Comparison of ENCODE assay signal across 22 cellular contexts in genomic region chr11:76456571-76456970, GRCh38.
"Had no signal": no experiment of that assay in that cellular context is flagged by ENCODE, and none has a peak within 500 bp of the region (broad histone marks: within the 10 kb centered on the region; RNA-seq: fewer than 3 reads in every experiment).

No MANE protein-coding gene starts in this region.

- H3K4me3 ChIP-seq: coronary artery, thyroid gland had no signal

- H3K27me3 Mint-ChIP-seq: activated B cell treated with CpG ODN at 0.5 μM for 24 hours; activated CD4-positive, alpha-beta T cell treated with anti-CD3 and anti-CD28 coated beads for 36 hours; activated naive CD8-positive, alpha-beta T cell; memory B cell; naive B cell had no signal

- H3K9me3 ChIP-seq: thyroid gland had no signal

- H3K27ac Mint-ChIP-seq: activated B cell treated with CpG ODN at 0.5 μM for 24 hours; activated CD4-positive, alpha-beta T cell treated with anti-CD3 and anti-CD28 coated beads for 36 hours; activated naive CD8-positive, alpha-beta T cell; activated T-helper 2 cell treated with anti-CD3 and anti-CD28 coated beads, Interferon-gamma antibody, Interleukin-2, Interleukin-4, amounts not matched to agents 10 μg/mL and 5 μg/mL and 100 μg/mL, durations not matched to agents 14 hours and 24 hours and 36 hours; memory B cell; naive B cell had no signal

- DNase-seq: activated B cell treated with CpG ODN at 0.5 μM for 24 hours; activated CD4-positive, alpha-beta T cell treated with anti-CD3 and anti-CD28 coated beads for 36 hours; activated CD4-positive, alpha-beta T cell treated with anti-CD3 and anti-CD28 coated beads, Interleukin-2, amount 50 U/mL, for 48 hours; activated CD8-positive, alpha-beta memory T cell treated with anti-CD3 and anti-CD28 coated beads, Interleukin-2, amount 50 U/mL, for 48 hours; activated naive CD4-positive, alpha-beta T cell; activated T-cell treated with anti-CD3 and anti-CD28 coated beads, Interleukin-2, amount 50 U/mL, for 4 hours; cerebellar nuclear complex; foreskin fibroblast; naive B cell; posterior cingulate gyrus; stimulated activated CD4-positive, alpha-beta T cell treated with anti-CD3 and anti-CD28 coated beads, Interleukin-4, amount 100 ng/mL, for 4 hours; stimulated activated naive CD8-positive, alpha-beta T cell treated with anti-CD3 and anti-CD28 coated beads, Interleukin-15, Interleukin-2, amounts not matched to agents 100 U/mL and 50 U/mL, for 24 hours; T-helper 1 cell; thyroid gland had no signal

- H3K9me3 Mint-ChIP-seq: activated B cell treated with CpG ODN at 0.5 μM for 24 hours; activated T-cell treated with anti-CD3 and anti-CD28 coated beads, Interleukin-2, amount 50 U/mL, for 4 hours; activated T-helper 2 cell treated with anti-CD3 and anti-CD28 coated beads, Interferon-gamma antibody, Interleukin-2, Interleukin-4, amounts not matched to agents 10 μg/mL and 5 μg/mL and 100 μg/mL, durations not matched to agents 14 hours and 24 hours and 36 hours; memory B cell; naive B cell; neural crest cell had no signal

- FAIRE-seq: astrocyte, bronchial epithelial cell, TTC549 had no signal

- H3K4me1 Mint-ChIP-seq: activated CD4-positive, alpha-beta T cell treated with anti-CD3 and anti-CD28 coated beads for 36 hours had no signal

- H3K4me1 ChIP-seq: thyroid gland had no signal

- ATAC-seq: activated CD4-positive, alpha-beta T cell treated with anti-CD3 and anti-CD28 coated beads for 36 hours; activated T-cell treated with anti-CD3 and anti-CD28 coated beads, Interleukin-2, amount 50 U/mL, for 4 hours; stimulated activated naive CD8-positive, alpha-beta T cell treated with anti-CD3 and anti-CD28 coated beads, Interleukin-15, Interleukin-2, amounts not matched to agents 100 U/mL and 50 U/mL, for 24 hours had no signal

- H3K4me3 Mint-ChIP-seq: activated B cell treated with CpG ODN at 0.5 μM for 24 hours; activated CD4-positive, alpha-beta T cell treated with anti-CD3 and anti-CD28 coated beads for 36 hours; activated naive CD8-positive, alpha-beta T cell; activated T-cell treated with anti-CD3 and anti-CD28 coated beads, Interleukin-2, amount 50 U/mL, for 4 hours; memory B cell; naive B cell; neural crest cell had no signal

- H3K27ac ChIP-seq: coronary artery, thyroid gland had no signal

- H3K27me3 ChIP-seq: thyroid gland had no signal
